ENCODE assay signal across 7 cellular contexts in the genomic region with DNA sequence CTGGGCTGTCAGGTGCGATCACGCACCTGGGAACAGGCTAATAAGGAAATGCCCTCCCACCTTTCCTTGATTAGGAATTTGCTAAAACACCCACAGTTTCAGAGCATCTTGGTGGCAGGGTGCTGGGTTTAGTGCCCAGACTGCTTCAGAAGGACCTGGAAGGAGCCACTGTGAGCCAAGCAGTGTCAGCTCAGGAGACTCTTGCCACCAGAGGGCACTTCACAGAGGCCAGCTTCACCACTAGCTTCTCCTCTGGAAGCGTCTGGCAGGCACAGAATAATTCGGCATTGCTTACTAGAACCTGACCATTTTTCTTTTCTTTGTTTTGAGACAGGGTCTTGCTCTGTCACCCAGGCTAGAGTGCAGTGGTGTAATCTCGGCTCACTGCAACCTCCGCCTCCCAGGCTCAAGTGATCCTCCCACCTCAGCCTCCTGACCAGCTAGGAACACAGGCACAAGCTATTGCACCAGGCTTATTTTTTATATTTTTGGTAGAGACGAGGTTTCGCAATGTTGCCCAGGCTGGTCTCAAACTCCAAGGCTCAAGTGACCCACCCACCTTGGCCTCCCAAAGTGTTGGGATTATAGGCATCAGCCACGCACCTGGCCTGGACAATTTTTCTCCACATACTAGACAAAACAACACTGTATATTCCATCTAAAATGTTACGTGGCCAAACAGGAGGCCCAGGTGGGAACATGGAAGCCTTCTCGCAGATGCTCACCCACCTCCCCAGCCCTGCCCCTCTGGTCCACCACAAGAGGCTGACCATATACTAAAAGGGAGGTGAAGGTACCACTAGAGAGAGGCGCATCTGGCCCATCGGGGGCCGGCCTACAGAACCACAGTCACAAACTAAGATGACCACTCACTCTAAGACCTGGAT. TPM values are rescaled to one million over a fixed set of nuclear protein-coding genes. Genes with fewer than 3 reads are reported as not detected.
A peak's percentile ranks its signal among the peaks of the same experiment; 100 is the strongest.
DNase-seq lines count a peak whose midpoint lies in the region; ATAC-seq and TF ChIP-seq lines count a peak whose summit lies in the region.

No MANE protein-coding gene starts in this region.

- H4K20me1 ChIP-seq in PC-3 (ENCODE audit: low read length), result no peaks in the 10 kb centered on the region

- no peak overlapping the region for H3K27ac ChIP-seq in PC-3 (ENCODE audit: low read length)
- no peak overlapping the region for H3K27ac ChIP-seq in CD8-positive, alpha-beta T cell (ENCODE audit: low read depth, low read length)

- no peak overlapping the region for H3K4me3 Mint-ChIP-seq in progenitor cell of endocrine pancreas (ENCODE audit: low read depth)
- H3K4me3 Mint-ChIP-seq in CD8-positive, alpha-beta T cell, result no peak overlapping the region

- H3K9ac ChIP-seq in PC-3 (ENCODE audit: low read length), result no peak overlapping the region

- H3K27me3 Mint-ChIP-seq in progenitor cell of endocrine pancreas, result no peaks in the 10 kb centered on the region
- no peaks in the 10 kb centered on the region for H3K27me3 Mint-ChIP-seq in CD8-positive, alpha-beta T cell (ENCODE audit: low read depth)

- peak overlapping the region; percentile 70 for H3K27ac Mint-ChIP-seq in progenitor cell of endocrine pancreas
- H3K27ac Mint-ChIP-seq in CD8-positive, alpha-beta T cell, result no peak overlapping the region

- DNase-seq in PC-3 (peak; percentile 30), epidermal melanocyte (ENCODE audit: insufficient read length, low spot score) (peak; percentile 5), progenitor cell of endocrine pancreas (ENCODE audit: low spot score, unreplicated experiment) (no peak)
- DNase-seq in CD8-positive, alpha-beta T cell, result no peak

- intact Hi-C loops in PC-3 (cut with micrococcal nuclease), result no loop called here
- intact Hi-C loops in CD8-positive, alpha-beta T cell (cut with DNase I, micrococcal nuclease), result no loop called here

- H3K4me1 Mint-ChIP-seq in progenitor cell of endocrine pancreas (ENCODE audit: low read depth), result no peaks in the 10 kb centered on the region
- peaks cover 2% of the 10 kb centered on the region for H3K4me1 Mint-ChIP-seq in CD8-positive, alpha-beta T cell (ENCODE audit: low read depth)

- no peaks in the 10 kb centered on the region for H3K79me2 ChIP-seq in PC-3 (ENCODE audit: low read length)

- no peaks in the 10 kb centered on the region for H3K27me3 ChIP-seq in PC-3 (ENCODE audit: low read length)
- H3K27me3 ChIP-seq in CD8-positive, alpha-beta T cell (ENCODE audit: insufficient read depth, low read length), result no peaks in the 10 kb centered on the region

- H3K9me2 ChIP-seq in PC-3 (replicated peaks; ENCODE audit: low read length), result no peaks in the 10 kb centered on the region

- no peak overlapping the region for H2AFZ ChIP-seq in PC-3 (ENCODE audit: low read length)

- BruUV-seq in PC-3 (replicated peaks; lab: Mats Ljungman, UMichigan), result no TSS peak

- ATAC-seq in PC-3 (peak; percentile 80), HG03097 (IDR thresholded peaks at IDR 0.05; ENCODE audit: low FRiP score, unreplicated experiment) (no peak), GM19463 (IDR thresholded peaks at IDR 0.05; ENCODE audit: unreplicated experiment) (no peak)
- no peak for ATAC-seq in CD8-positive, alpha-beta T cell

- no peaks in the 10 kb centered on the region for H3K4me1 ChIP-seq in PC-3 (ENCODE audit: insufficient read depth, low read length)
- no peaks in the 10 kb centered on the region for H3K4me1 ChIP-seq in CD8-positive, alpha-beta T cell (ENCODE audit: insufficient read depth, low read length)

- CTCF ChIA-PET in PC-3 (lab: Charles Lee), result no interaction called here
- CTCF ChIA-PET in CD8-positive, alpha-beta T cell (lab: Charles Lee), result interaction anchor here (1.0 to 2.3 kb wide), 5 partner anchors 10 to 186 kb away, joined by 3 to 9 read pairs (median 3); no protein-coding TSS in a partner anchor

- POLR2A ChIA-PET in PC-3 (lab: Charles Lee; ENCODE audit: unreplicated experiment), result no interaction called here
- POLR2A ChIA-PET in CD8-positive, alpha-beta T cell (lab: Charles Lee), result no interaction called here

- H3F3A ChIP-seq in PC-3 (ENCODE audit: low read length, unreplicated experiment), result no peaks in the 10 kb centered on the region

- TF ChIP-seq CTCF in GM12874 (IDR thresholded peaks at IDR 0.05; ENCODE audit: insufficient read depth, low read depth, low read length) (peak; percentile 56), PC-3 (conservative IDR thresholded peaks at IDR 0.05; ENCODE audit: low read depth, low read length) (peak; percentile 60), progenitor cell of endocrine pancreas (IDR thresholded peaks at IDR 0.05; ENCODE audit: unreplicated experiment) (peak; percentile 56)
- TF ChIP-seq CTCF in CD8-positive, alpha-beta T cell (IDR thresholded peaks at IDR 0.05), result no peak

- H3K36me3 Mint-ChIP-seq in progenitor cell of endocrine pancreas (ENCODE audit: insufficient read depth), result peaks cover 43% of the 10 kb centered on the region
- peaks cover 94% of the 10 kb centered on the region for H3K36me3 Mint-ChIP-seq in CD8-positive, alpha-beta T cell

- H3K36me3 ChIP-seq in PC-3 (ENCODE audit: low read depth, low read length), result peaks cover 39% of the 10 kb centered on the region
- H3K36me3 ChIP-seq in CD8-positive, alpha-beta T cell (ENCODE audit: insufficient read depth, low read length), result peaks cover 72% of the 10 kb centered on the region

- no peaks in the 10 kb centered on the region for H3K9me3 Mint-ChIP-seq in progenitor cell of endocrine pancreas (ENCODE audit: low read depth)
- H3K9me3 Mint-ChIP-seq in CD8-positive, alpha-beta T cell, result no peaks in the 10 kb centered on the region

- H3K4me3 ChIP-seq in PC-3 (ENCODE audit: low read length), result no peak overlapping the region
- no peak overlapping the region for H3K4me3 ChIP-seq in CD8-positive, alpha-beta T cell (ENCODE audit: low read depth, low read length)

- no peak overlapping the region for H3K4me2 ChIP-seq in PC-3 (ENCODE audit: low read length)

- H3K9me3 ChIP-seq in PC-3 (ENCODE audit: low read length), result no peaks in the 10 kb centered on the region
- H3K9me3 ChIP-seq in CD8-positive, alpha-beta T cell (ENCODE audit: low read length), result no peaks in the 10 kb centered on the region

RNA-seq across cellular contexts. Expression of a gene that starts 14.1 kb away (rescaled TPM):
- total RNA-seq in PC-3 (2014; rRNA removed) (26.0 and 30.9 TPM in 2 replicates), progenitor cell of endocrine pancreas (31.5 and 33.4 TPM in 2 replicates)
- total RNA-seq in CD8-positive, alpha-beta T cell, result 10 to 100 TPM; 23.5 to 23.9 TPM

RNA-seq across cellular contexts. Expression of a gene that starts 14.2 kb away (rescaled TPM):
- total RNA-seq in PC-3 (2014; rRNA removed), result 2.9 and 3.7 TPM in 2 replicates
- total RNA-seq in progenitor cell of endocrine pancreas, result 14.9 and 16.2 TPM in 2 replicates
- total RNA-seq in CD8-positive, alpha-beta T cell, result 1 to 10 TPM; 1.2 to 1.3 TPM

Comparison
In these comparisons a context has a peak if more than half of its experiments do, and no peak if none do; other contexts are left out.
1. DNase-seq: peak in PC-3 (single experiment) and epidermal melanocyte (single experiment); none in progenitor cell of endocrine pancreas (single experiment) and CD8-positive, alpha-beta T cell (0 of 7).